10 cellular contexts compared by ENCODE assay signal in genomic region chr20:34526466-34526865, GRCh38. TPM values are rescaled to one million over a fixed set of nuclear protein-coding genes. Genes with fewer than 3 reads are reported as not detected.
DNase-seq lines count a peak whose midpoint lies in the region; ATAC-seq, FAIRE-seq and TF ChIP-seq lines count a peak whose summit lies in the region.
"Had no signal": no experiment of that assay in that cellular context is flagged by ENCODE, and none has a peak within 500 bp of the region (broad histone marks: within the 10 kb centered on the region; RNA-seq: fewer than 3 reads in every experiment).

No MANE protein-coding gene starts in this region.

- H3K79me1 ChIP-seq in neuronal stem cell (ENCODE audit: low read depth, low read length), result peaks cover 9% of the 10 kb centered on the region

- 0 out of 3 replicates have a peak overlapping the region, but pooled peaks have one; percentile 19 for H3K4me3 ChIP-seq in A549
- H3K4me3 ChIP-seq in WI38 (ENCODE audit: low read depth, low read length), result peak overlapping the region; percentile 28; the same call in 1 of the 2 replicates
- H3K4me3 ChIP-seq in gastroesophageal sphincter, result no peak overlapping the region
- peak overlapping the region; percentile 26 for H3K4me3 ChIP-seq in rectal smooth muscle tissue (ENCODE audit: low read length)
- no peak overlapping the region for H3K4me3 ChIP-seq in neuronal stem cell (ENCODE audit: low read length in 2 of 2)

- POLR2A ChIA-PET in A549 (lab: Yijun Ruan, JAX), result interaction anchor here (1.4 to 1.8 kb wide), 2 partner anchors 10 to 32 kb away, joined by 4 to 12 read pairs; partner anchors contain the start of genes DYNLRB1 and MAP1LC3A

- no peak overlapping the region for H3K9ac ChIP-seq in rectal smooth muscle tissue (ENCODE audit: low read length)
- no peak overlapping the region for H3K9ac ChIP-seq in neuronal stem cell (ENCODE audit: low read depth, low read length, poor library complexity)

- no peak overlapping the region for H2BK15ac ChIP-seq in neuronal stem cell (ENCODE audit: low read length)

- H4K91ac ChIP-seq in neuronal stem cell (ENCODE audit: low read depth, low read length, poor library complexity), result no peak overlapping the region

- no peak for TF ChIP-seq EP300 in A549 (IDR thresholded peaks at IDR 0.05)
- TF ChIP-seq EP300 in gastroesophageal sphincter (IDR thresholded peaks at IDR 0.05), result no peak

- H3K14ac ChIP-seq in neuronal stem cell (ENCODE audit: low read length), result no peak overlapping the region

- H3K4me2 ChIP-seq in A549, result peak overlapping the region; percentile 76
- no peak overlapping the region for H3K4me2 ChIP-seq in neuronal stem cell (ENCODE audit: insufficient read depth, low read length, poor library complexity, severe bottlenecking)

- no peak overlapping the region for H2BK12ac ChIP-seq in neuronal stem cell (ENCODE audit: low read length)

- peaks cover 55% of the 10 kb centered on the region for H3K4me1 ChIP-seq in A549
- H3K4me1 ChIP-seq in gastroesophageal sphincter, result peaks cover 7 to 91% (median 37%) of the 10 kb centered on the region in 3 donors
- H3K4me1 ChIP-seq in rectal smooth muscle tissue (ENCODE audit: control insufficient read depth, insufficient read depth, low read length), result peaks cover 21% of the 10 kb centered on the region
- H3K4me1 ChIP-seq in neuronal stem cell (ENCODE audit: control insufficient read depth in 2 of 2, insufficient read depth in 1 of 2, low read depth in 1 of 2, low read length in 2 of 2), result no peaks in the 10 kb centered on the region

- H3K27me3 ChIP-seq in gastroesophageal sphincter (no peaks in the 10 kb centered on the region), rectal smooth muscle tissue (ENCODE audit: control insufficient read depth, insufficient read depth, low read length) (no peaks in the 10 kb centered on the region), neuronal stem cell (ENCODE audit: control insufficient read depth in 3 of 3, insufficient read depth in 3 of 3, low read depth in 1 of 3, low read length in 3 of 3) (no peaks in the 10 kb centered on the region)

- TF ChIP-seq CTCF in A549 (IDR thresholded peaks at IDR 0.05), result no peak
- TF ChIP-seq CTCF in WI38 (IDR thresholded peaks at IDR 0.05; ENCODE audit: low read depth, low read length), result no peak
- no peak for TF ChIP-seq CTCF in gastroesophageal sphincter (IDR thresholded peaks at IDR 0.05)

- WGBS in A549 (ENCODE audit: missing lambda C conversion rate), result 56% methylated on average over 5 of the region's 5 CpGs
- WGBS in gastroesophageal sphincter (ENCODE audit: low coverage in 1 of 2), 2 donors, result 42 to 65% methylated on average over 2 to 4 of the region's 5 CpGs
- WGBS in neuronal stem cell (ENCODE audit: extremely low coverage in 2 of 2, insufficient read length in 2 of 2, insufficient replicate concordance in 1 of 2), 2 donors, result no CpG with 5 or more reads among the region's 5 CpGs

- no peaks in the 10 kb centered on the region for H3K9me3 ChIP-seq in A549
- no peaks in the 10 kb centered on the region for H3K9me3 ChIP-seq in gastroesophageal sphincter
- H3K9me3 ChIP-seq in neuronal stem cell (replicated peaks in 1 of 2; ENCODE audit: control insufficient read depth in 2 of 2, insufficient read depth in 1 of 2, low read depth in 1 of 2, low read length in 2 of 2), result no peaks in the 10 kb centered on the region

- ATAC-seq in A549, result no peak
- no peak for ATAC-seq in gastroesophageal sphincter
- no peak for ATAC-seq in GM18907 (IDR thresholded peaks at IDR 0.05; ENCODE audit: unreplicated experiment)
- ATAC-seq: stimulated activated memory B cell treated with anti-CD40 and anti-IgM and Interleukin-4, amounts not matched to agents 10 μg/mL and 1 μg/mL and 100 μg/mL, for 72 hours had no signal

- TF ChIP-seq POLR2A in A549 (IDR thresholded peaks at IDR 0.05; ENCODE audit: low read length) (no peak), gastroesophageal sphincter (IDR thresholded peaks at IDR 0.05) (no peak)

- H3K36me3 ChIP-seq in gastroesophageal sphincter, result peaks cover 0 to 49% of the 10 kb centered on the region in 2 donors
- H3K36me3 ChIP-seq in rectal smooth muscle tissue (ENCODE audit: control insufficient read depth, insufficient read depth, low read length), result peaks cover 10% of the 10 kb centered on the region
- peaks cover 27 to 85% of the 10 kb centered on the region in 2 donors for H3K36me3 ChIP-seq in neuronal stem cell (replicated peaks in 1 of 2; ENCODE audit: control insufficient read depth in 2 of 2, insufficient read depth in 2 of 2, low read length in 2 of 2)

- H3K23ac ChIP-seq in neuronal stem cell (ENCODE audit: low read depth, low read length, poor library complexity), result no peak overlapping the region

- no peak for DNase-seq in A549 (ENCODE audit: low read depth in 1 of 2, low spot score in 1 of 2)
- no peak for DNase-seq in MV-4-11 (lab: John Stamatoyannopoulos, UW)
- DNase-seq in SIG-M5 (lab: John Stamatoyannopoulos, UW), result no peak
- no peak for DNase-seq in neuronal stem cell (ENCODE audit: low spot score)
- DNase-seq: GF-D8 had no signal

- no peak overlapping the region for H3K18ac ChIP-seq in neuronal stem cell (ENCODE audit: low read length)

- no peak for FAIRE-seq in A549 (lab: Jason Lieb, UNC)

- H2AFZ ChIP-seq in neuronal stem cell (ENCODE audit: low read length), result no peak overlapping the region

- no peak overlapping the region for H4K8ac ChIP-seq in neuronal stem cell (ENCODE audit: low read depth, low read length)

- no peak overlapping the region for H2BK5ac ChIP-seq in neuronal stem cell (ENCODE audit: low read length)

- no peak for TF ChIP-seq RAD21 in A549 (conservative IDR thresholded peaks at IDR 0.05 in 1 of 2, IDR thresholded peaks at IDR 0.05 in 1 of 2)

- H2BK120ac ChIP-seq in neuronal stem cell (ENCODE audit: low read depth, low read length), result no peak overlapping the region

- no peak overlapping the region for H3K4ac ChIP-seq in neuronal stem cell (ENCODE audit: low read length)

- CTCF ChIA-PET in A549 (lab: Yijun Ruan, JAX), result interaction anchor here (1.0 to 7.4 kb wide), 8 partner anchors 13 to 336 kb away, joined by 3 to 106 read pairs (median 4); no protein-coding TSS in a partner anchor

- H2AK5ac ChIP-seq in neuronal stem cell (ENCODE audit: low read depth, low read length), result no peak overlapping the region

- H3K27ac ChIP-seq in A549, result peak overlapping the region; percentile 67 to 83
- peak overlapping the region; percentile 52 to 88 (median 84) for H3K27ac ChIP-seq in gastroesophageal sphincter
- H3K27ac ChIP-seq in rectal smooth muscle tissue (ENCODE audit: low read depth, low read length), result peak overlapping the region; percentile 80
- H3K27ac ChIP-seq in neuronal stem cell (replicated peaks; ENCODE audit: low read length), result no peak overlapping the region

TF ChIP-seq in A549, 52 proteins besides CTCF, POLR2A, EP300 and RAD21:
- no peak for TF ChIP-seq ELK1 (IDR thresholded peaks at IDR 0.05; ENCODE audit: low read depth, low read length)

RNA-seq across cellular contexts. Expression of gene DYNLRB1, which starts 10.2 kb away (rescaled TPM):
- polyA plus RNA-seq in A549 (2011; rRNA removed) (148 and 204 TPM in 2 replicates), A549 (2017; fragmentation: RNase III; extraction: RNeasy Plus Mini Kit Qiagen cat#74134 plus additional on column Dnase treatment) (206 to 230 TPM (median 211 TPM) in 3 replicates)
- polyA plus RNA-seq in A549 (2012; cell fraction: cytosol; rRNA removed), result 235 and 264 TPM in 2 replicates
- polyA plus RNA-seq in A549 (2012; cell fraction: nucleus; rRNA removed), result 104 and 152 TPM in 2 replicates
- polyA minus RNA-seq in A549 (2011; rRNA and poly(A)+ RNA removed), result 116 and 177 TPM in 2 replicates
- 100 to 1,000 TPM; 158 to 258 (median 209) TPM for total RNA-seq in gastroesophageal sphincter
- polyA plus RNA-seq in neuronal stem cell (2013, experiment 1 of 2), result 334 TPM
- polyA plus RNA-seq in neuronal stem cell (2013, experiment 2 of 2), result 321 TPM

RNA-seq across cellular contexts. Expression of gene MAP1LC3A, which starts 32.1 kb away (rescaled TPM):
- polyA plus RNA-seq in A549 (2011; rRNA removed) (3.7 and 4.3 TPM in 2 replicates), A549 (2017; fragmentation: RNase III; extraction: RNeasy Plus Mini Kit Qiagen cat#74134 plus additional on column Dnase treatment) (11.4 to 17.7 TPM (median 15.7 TPM) in 3 replicates)
- 9.0 and 13.6 TPM in 2 replicates for polyA plus RNA-seq in A549 (2012; cell fraction: cytosol; rRNA removed)
- polyA plus RNA-seq in A549 (2012; cell fraction: nucleus; rRNA removed), result 25.2 and 27.9 TPM in 2 replicates
- polyA minus RNA-seq in A549 (2011; rRNA and poly(A)+ RNA removed), result 4.8 and 6.0 TPM in 2 replicates
- total RNA-seq in gastroesophageal sphincter, result 100 to 1,000 TPM in 3 of 4 donors, 10 to 100 TPM in 1; 96.0 to 134 (median 115) TPM
- polyA plus RNA-seq in neuronal stem cell (2013, experiment 1 of 2), result 10.4 TPM
- 10.7 TPM for polyA plus RNA-seq in neuronal stem cell (2013, experiment 2 of 2)

Comparison
In these comparisons a context has a peak if more than half of its experiments do, and no peak if none do; other contexts are left out.
1. H3K4me3 ChIP-seq: peak in A549 (single experiment), WI38 (single experiment) and rectal smooth muscle tissue (single experiment); none in gastroesophageal sphincter (0 of 2) and neuronal stem cell (0 of 2).